ENCODE assay signal across 13 cellular contexts in the genomic region with DNA sequence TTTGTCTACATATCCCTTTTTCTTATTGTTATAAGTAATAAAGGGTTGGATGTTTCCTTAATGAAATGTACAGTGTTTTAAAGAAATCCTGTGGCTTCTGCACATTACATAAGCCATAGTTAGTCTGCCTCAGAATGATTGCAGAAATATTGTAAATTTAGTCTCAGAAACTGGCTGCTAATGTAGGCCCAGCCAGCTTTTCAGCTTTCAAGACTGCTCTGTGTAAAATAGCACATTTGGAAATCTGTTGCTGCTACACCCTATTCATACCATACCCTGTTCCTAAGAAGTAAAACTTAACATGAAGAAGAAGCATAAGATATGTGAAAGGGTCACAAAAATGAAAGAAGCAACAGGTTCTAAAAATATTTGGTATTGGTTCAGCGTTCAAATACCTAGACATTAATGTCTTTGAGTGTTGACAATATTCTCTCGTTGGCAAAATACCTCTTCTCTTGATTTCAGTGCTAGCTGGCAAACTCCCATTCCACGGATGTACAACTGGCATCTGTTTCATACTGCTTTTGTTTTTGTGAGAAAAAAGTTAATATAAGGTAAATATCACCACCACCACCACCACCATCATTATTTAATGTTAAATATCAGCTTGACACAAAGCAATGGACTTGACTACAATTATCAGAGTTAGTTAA. TPM values are rescaled to one million over a fixed set of nuclear protein-coding genes. Genes with fewer than 3 reads are reported as not detected.
DNase-seq lines count a peak whose midpoint lies in the region; ATAC-seq and TF ChIP-seq lines count a peak whose summit lies in the region.
"Had no signal": no experiment of that assay in that cellular context is flagged by ENCODE, and none has a peak within 500 bp of the region (broad histone marks: within the 10 kb centered on the region; RNA-seq: fewer than 3 reads in every experiment).

No MANE protein-coding gene starts in this region.

- in situ Hi-C loops in brain microvascular endothelial cell (cut with HindIII; ENCODE audit: low pct_ligation_motif_present, low sequenced_read_pairs) = no loop called here

- no peaks in the 10 kb centered on the region for H3K79me2 ChIP-seq in KMS-11 (ENCODE audit: insufficient read depth, low read depth)

- peak overlapping the region; percentile 26; the same call in 1 of the 2 replicates for H3K4me2 ChIP-seq in KMS-11

- H3K4me3 ChIP-seq in cardiac muscle cell (no peak overlapping the region), KMS-11 (IDR thresholded peaks at IDR 0.05; ENCODE audit: insufficient read depth, low read depth, low read length) (no peak overlapping the region), brain microvascular endothelial cell (ENCODE audit: low read depth, low read length) (no peak overlapping the region), WERI-Rb-1 (ENCODE audit: low read depth, low read length) (no peak overlapping the region)
- H3K4me3 ChIP-seq: tibial nerve had no signal

- no peaks in the 10 kb centered on the region for H3K36me3 ChIP-seq in cardiac muscle cell
- H3K36me3 ChIP-seq in KMS-11 (ENCODE audit: insufficient read depth) = no peaks in the 10 kb centered on the region
- no peaks in the 10 kb centered on the region for H3K36me3 ChIP-seq in brain microvascular endothelial cell (replicated peaks)
- no peaks in the 10 kb centered on the region for H3K36me3 ChIP-seq in WERI-Rb-1
- H3K36me3 ChIP-seq: tibial nerve had no signal

- H3K27me3 ChIP-seq in cardiac muscle cell (no peaks in the 10 kb centered on the region), KMS-11 (ENCODE audit: insufficient read depth, low read depth) (no peaks in the 10 kb centered on the region), brain microvascular endothelial cell (replicated peaks) (no peaks in the 10 kb centered on the region), WERI-Rb-1 (ENCODE audit: insufficient read depth, low read depth, severe bottlenecking) (no peaks in the 10 kb centered on the region)
- H3K27me3 ChIP-seq: tibial nerve had no signal

- peak overlapping the region; percentile 7 for H3K27ac ChIP-seq in cardiac muscle cell
- peak overlapping the region; percentile 31; the same call in 1 of the 2 replicates for H3K27ac ChIP-seq in KMS-11
- H3K27ac ChIP-seq in brain microvascular endothelial cell = no peak overlapping the region
- H3K27ac ChIP-seq in WERI-Rb-1 = no peak overlapping the region
- H3K27ac ChIP-seq: RWPE1, tibial nerve had no signal

- H4K20me1 ChIP-seq in KMS-11 (ENCODE audit: insufficient read depth) = no peaks in the 10 kb centered on the region

- ATAC-seq in Right ventricle myocardium superior (ENCODE audit: poor library complexity) (no peak), HG02938 (IDR thresholded peaks at IDR 0.05; ENCODE audit: unreplicated experiment) (peak; percentile 39)
- no peak for ATAC-seq in stimulated activated naive CD8-positive, alpha-beta T cell treated with anti-CD3 and anti-CD28 coated beads, Interleukin-15, Interleukin-2, amounts not matched to agents 100 U/mL and 50 U/mL, for 24 hours

- TF ChIP-seq CTCF in cardiac muscle cell (IDR thresholded peaks at IDR 0.05; ENCODE audit: low read depth, low read length) (no peak), KMS-11 (conservative IDR thresholded peaks at IDR 0.05; ENCODE audit: low read depth, low read length) (no peak), brain microvascular endothelial cell (IDR thresholded peaks at IDR 0.05; ENCODE audit: low read depth, low read length, missing control alignments) (no peak), WERI-Rb-1 (IDR thresholded peaks at IDR 0.05; ENCODE audit: low read depth, low read length) (no peak)

- intact Hi-C loops in Right ventricle myocardium superior (cut with DNase I) = no loop called here

- no peak overlapping the region; the same call in 1 of the 2 replicates for H2AFZ ChIP-seq in KMS-11 (ENCODE audit: low read depth)

- H3K9ac ChIP-seq in KMS-11 = no peak overlapping the region

- H3K4me1 ChIP-seq in cardiac muscle cell (ENCODE audit: low read depth) (peaks cover 5% of the 10 kb centered on the region), KMS-11 (ENCODE audit: low read depth, poor library complexity, severe bottlenecking) (peaks cover 26% of the 10 kb centered on the region)

- no peak for DNase-seq in cardiac muscle cell (ENCODE audit: low read depth in 1 of 2, low spot score in 1 of 2)
- no peak for DNase-seq in Right ventricle myocardium superior
- DNase-seq in brain microvascular endothelial cell = no peak
- no peak for DNase-seq in WERI-Rb-1
- no peak for DNase-seq in stimulated activated CD4-positive, alpha-beta T cell treated with anti-CD3 and anti-CD28 coated beads, Interleukin-4, amount 100 ng/mL, for 1 hour
- DNase-seq in stimulated activated naive CD8-positive, alpha-beta T cell treated with anti-CD3 and anti-CD28 coated beads, Interleukin-15, Interleukin-2, amounts not matched to agents 100 U/mL and 50 U/mL, for 24 hours = no peak
- DNase-seq: activated naive CD8-positive, alpha-beta T cell treated with anti-CD3 and anti-CD28 coated beads, Interleukin-2, amount 10 ng/mL, durations not matched to agents 7 days and 5 days; NCI-H187; stimulated activated CD4-positive, alpha-beta T cell treated with anti-CD3 and anti-CD28 coated beads, Interleukin-2, amount 100 ng/mL, for 48 hours had no signal

- H3K9me3 ChIP-seq in cardiac muscle cell (ENCODE audit: low read depth) (no peaks in the 10 kb centered on the region), WERI-Rb-1 (ENCODE audit: severe bottlenecking) (no peaks in the 10 kb centered on the region)
- H3K9me3 ChIP-seq: tibial nerve had no signal

RNA-seq across cellular contexts. Expression of a gene that starts 19.2 kb away (rescaled TPM):
- 90.4 and 91.4 TPM in 2 replicates for total RNA-seq in cardiac muscle cell
- polyA plus RNA-seq in cardiac muscle cell = 81.7 and 102 TPM in 2 replicates
- 128 TPM for total RNA-seq in Right ventricle myocardium superior

RNA-seq across cellular contexts. Expression of a gene that starts 21.1 kb away (rescaled TPM):
- 1.7 and 2.0 TPM in 2 replicates for total RNA-seq in cardiac muscle cell
- 2.7 and 3.7 TPM in 2 replicates for polyA plus RNA-seq in cardiac muscle cell
- 10.8 TPM for total RNA-seq in Right ventricle myocardium superior

Comparison
In these comparisons a context has a peak if more than half of its experiments do, and no peak if none do; other contexts are left out.
1. H3K27ac ChIP-seq: peak in cardiac muscle cell (single experiment) and KMS-11 (single experiment); none in brain microvascular endothelial cell (single experiment) and WERI-Rb-1 (single experiment).